ENCODE assay signal across 24 cellular contexts in genomic region chr3:172746476-172746875, GRCh38. TPM values are rescaled to one million over a fixed set of nuclear protein-coding genes. Genes with fewer than 3 reads are reported as not detected.
A peak's percentile ranks its signal among the peaks of the same experiment; 100 is the strongest.
DNase-seq lines count a peak whose midpoint lies in the region; ATAC-seq, FAIRE-seq and TF ChIP-seq lines count a peak whose summit lies in the region.
"Had no signal": no experiment of that assay in that cellular context is flagged by ENCODE, and none has a peak within 500 bp of the region (broad histone marks: within the 10 kb centered on the region; RNA-seq: fewer than 3 reads in every experiment).

No MANE protein-coding gene starts in this region.

- H2AFZ ChIP-seq in keratinocyte (ENCODE audit: control insufficient read depth, low read length) = peak overlapping the region; percentile 21

- no peaks in the 10 kb centered on the region for H3K4me1 ChIP-seq in A673 (ENCODE audit: insufficient read depth, low read length, poor library complexity, severe bottlenecking)
- no peaks in the 10 kb centered on the region for H3K4me1 ChIP-seq in HEK293 (ENCODE audit: control insufficient read depth, insufficient read depth, low read length)
- peaks cover 18% of the 10 kb centered on the region for H3K4me1 ChIP-seq in keratinocyte (ENCODE audit: control insufficient read depth, extremely low read depth, insufficient read depth, low read length)

- no peak overlapping the region for H3K9ac ChIP-seq in keratinocyte (ENCODE audit: control insufficient read depth, extremely low read depth, insufficient read depth, low read length)
- H3K9ac ChIP-seq: KMS-11 had no signal

- dilution Hi-C loops in keratinocyte (cut with MboI; ENCODE audit: extremely low pct_ligation_motif_present, low sequenced_read_pairs) = no loop called here

- POLR2A ChIA-PET in A673 (lab: Charles Lee; ENCODE audit: low non-redundant PET) (no interaction called here), HEK293 (lab: Yijun Ruan, JAX) (no interaction called here), RWPE1 (lab: Yijun Ruan, JAX; ENCODE audit: low non-redundant PET) (no interaction called here)

- H3K4me1 Mint-ChIP-seq in T-helper 17 cell = peaks cover 12% of the 10 kb centered on the region

- H3K4me2 ChIP-seq in keratinocyte (ENCODE audit: control insufficient read depth, extremely low read depth, insufficient read depth, low read depth, low read length) = no peak overlapping the region
- H3K4me2 ChIP-seq: KMS-11 had no signal

- H4K20me1 ChIP-seq in keratinocyte (ENCODE audit: control insufficient read depth, extremely low read depth, insufficient read depth, low read length) = no peaks in the 10 kb centered on the region

- intact Hi-C loops in A673 (cut with micrococcal nuclease; ENCODE audit: unreplicated experiment) = no loop called here

- no peaks in the 10 kb centered on the region for H3K9me1 ChIP-seq in keratinocyte (ENCODE audit: control insufficient read depth, extremely low read depth, insufficient read depth, low read length)

- H3K4me3 Mint-ChIP-seq in T-helper 17 cell = no peak overlapping the region

- H3K36me3 ChIP-seq in A673 (ENCODE audit: insufficient read depth, low read length, poor library complexity, severe bottlenecking) (no peaks in the 10 kb centered on the region), HEK293 (ENCODE audit: control insufficient read depth in 2 of 2, insufficient read depth in 1 of 2, low read length in 2 of 2) (no peaks in the 10 kb centered on the region), keratinocyte (ENCODE audit: control insufficient read depth in 2 of 2, extremely low read depth in 1 of 2, insufficient read depth in 2 of 2, low read length in 2 of 2) (no peaks in the 10 kb centered on the region)
- H3K36me3 ChIP-seq: colonic mucosa, Peyer's patch, tibial nerve had no signal

- H3K27ac ChIP-seq in A673 (ENCODE audit: low read depth, low read length, poor library complexity, severe bottlenecking) (no peak overlapping the region), HEK293 (ENCODE audit: extremely low read depth, low read depth, low read length) (no peak overlapping the region), keratinocyte (ENCODE audit: control insufficient read depth, insufficient read depth, low read length) (no peak overlapping the region), RWPE1 (no peak overlapping the region)
- H3K27ac ChIP-seq: colonic mucosa, KMS-11, Peyer's patch, tibial nerve had no signal

- no peak for ATAC-seq in T-helper 17 cell
- ATAC-seq in activated CD4-positive, CD25-positive, alpha-beta regulatory T cell treated with anti-CD3 and anti-CD28 coated beads, Interleukin-2, amount 50 U/mL, for 24 hours = no peak
- ATAC-seq: left colon, right cardiac atrium had no signal

- TF ChIP-seq CTCF in A673 (conservative IDR thresholded peaks at IDR 0.05; ENCODE audit: low read depth, low read length) = no peak
- TF ChIP-seq CTCF in HEK293 (tag by site-specific recombination; IDR thresholded peaks at IDR 0.05) = no peak
- TF ChIP-seq CTCF in keratinocyte (optimal IDR thresholded peaks at IDR 0.05 in 1 of 3, IDR thresholded peaks at IDR 0.05 in 1 of 3, conservative IDR thresholded peaks at IDR 0.05 in 1 of 3; ENCODE audit: extremely low read depth in 1 of 3, insufficient read depth in 2 of 3, low read length in 3 of 3) = no peak
- no peak for TF ChIP-seq CTCF in RWPE1 (conservative IDR thresholded peaks at IDR 0.05; ENCODE audit: low read depth)

- H3K79me2 ChIP-seq in keratinocyte (ENCODE audit: control insufficient read depth, insufficient read depth, low read length) = peaks cover 6% of the 10 kb centered on the region

- H3K27ac Mint-ChIP-seq in T-helper 17 cell = peak overlapping the region; percentile 67

- no peaks in the 10 kb centered on the region for H3K9me3 ChIP-seq in A673 (ENCODE audit: low read depth, low read length, poor library complexity, severe bottlenecking)
- H3K9me3 ChIP-seq in HEK293 (ENCODE audit: control insufficient read depth, insufficient read depth, low read depth, low read length) = no peaks in the 10 kb centered on the region
- no peaks in the 10 kb centered on the region for H3K9me3 ChIP-seq in T-helper 17 cell (ENCODE audit: control insufficient read depth, low read length, poor library complexity, severe bottlenecking)
- H3K9me3 ChIP-seq in keratinocyte (ENCODE audit: control insufficient read depth, low read depth, low read length) = no peaks in the 10 kb centered on the region
- H3K9me3 ChIP-seq: colonic mucosa, Peyer's patch, tibial nerve had no signal

- H3K27me3 Mint-ChIP-seq in T-helper 17 cell = no peaks in the 10 kb centered on the region

- peak; percentile 6 for DNase-seq in A673 (ENCODE audit: low spot score)
- DNase-seq in T-helper 17 cell = no peak
- no peak for DNase-seq in keratinocyte (ENCODE audit: low read depth, low spot score)
- no peak for DNase-seq in NOMO-1 treated with DMSO at 0.1 percent for 48 hours (lab: John Stamatoyannopoulos, UW; ENCODE audit: unreplicated experiment)
- DNase-seq in RWPE1 (ENCODE audit: low spot score) = no peak
- no peak for DNase-seq in activated naive CD4-positive, alpha-beta T cell treated with Interleukin-2 at 50 U/mL for 16 hours
- DNase-seq: activated naive CD4-positive, alpha-beta T cell; activated T-cell treated with anti-CD3 and anti-CD28 coated beads for 4 hours; anterior cingulate cortex; colonic mucosa; foreskin melanocyte; H7; left colon; NCI-H1105; NCI-H2107; nucleus accumbens; Peyer's patch; right cardiac atrium; stimulated activated naive CD4-positive, alpha-beta T cell had no signal

- no peaks in the 10 kb centered on the region for H3K27me3 ChIP-seq in A673 (replicated peaks; ENCODE audit: insufficient read depth, low read depth, low read length, poor library complexity)
- no peaks in the 10 kb centered on the region for H3K27me3 ChIP-seq in keratinocyte (ENCODE audit: control insufficient read depth, extremely low read depth, insufficient read depth, low read length)
- H3K27me3 ChIP-seq: colonic mucosa, Peyer's patch, tibial nerve had no signal

- FAIRE-seq in keratinocyte (lab: Jason Lieb, UNC) = no peak
- FAIRE-seq: endometrium had no signal

- CTCF ChIA-PET in A673 (lab: Charles Lee) (no interaction called here), HEK293 (lab: Yijun Ruan, JAX) (no interaction called here), RWPE1 (lab: Yijun Ruan, JAX) (no interaction called here)

- no TSS peak for BruUV-seq in A673 (replicated peaks; lab: Mats Ljungman, UMichigan)

- H3K36me3 Mint-ChIP-seq in T-helper 17 cell (ENCODE audit: low read depth) = peaks cover 3% of the 10 kb centered on the region

- no peak overlapping the region for H3K4me3 ChIP-seq in A673 (ENCODE audit: low read depth, low read length, poor library complexity, severe bottlenecking)
- H3K4me3 ChIP-seq in HEK293 (ENCODE audit: low read depth, low read length) = no peak overlapping the region
- no peak overlapping the region for H3K4me3 ChIP-seq in keratinocyte (ENCODE audit: control insufficient read depth in 2 of 3, extremely low read depth in 1 of 3, insufficient read depth in 2 of 3, low read depth in 1 of 3, low read length in 3 of 3)
- H3K4me3 ChIP-seq: colonic mucosa, Peyer's patch, tibial nerve had no signal

TF ChIP-seq in HEK293, 187 proteins besides CTCF, POLR2A, EP300 and RAD21:
- TF ChIP-seq PRDM1 (tag by site-specific recombination; IDR thresholded peaks at IDR 0.05) = 0 out of 2 replicates have a peak, but pooled peaks have one; percentile 11
- TF ChIP-seq ZNF610 (tag by site-specific recombination; IDR thresholded peaks at IDR 0.05; ENCODE audit: borderline replicate concordance) = no peak

RNA-seq across cellular contexts. Expression of gene ECT2, which starts 4.0 kb away (rescaled TPM):
- 98.5 and 102 TPM in 2 replicates for total RNA-seq in A673 (2021)
- 1 to 10 TPM; 2.2 to 2.3 TPM for total RNA-seq in T-helper 17 cell
- polyA plus RNA-seq in keratinocyte = 16.3 to 34.2 TPM (median 18.6 TPM) in 3 replicates
- polyA plus RNA-seq in keratinocyte (2011; ENCODE audit: low read depth) = 10.7 TPM
- polyA plus RNA-seq in keratinocyte (2011; cell fraction: cytosol; rRNA removed) = 10.0 and 20.2 TPM in 2 replicates
- 18.4 and 23.6 TPM in 2 replicates for polyA plus RNA-seq in keratinocyte (2011; cell fraction: nucleus; rRNA removed)
- polyA plus RNA-seq in keratinocyte (2012; ENCODE audit: low replicate concordance) = 7.4 and 19.9 TPM in 2 replicates
- polyA minus RNA-seq in keratinocyte = 3.1 to 31.4 TPM (median 11.9 TPM) in 3 replicates
- polyA minus RNA-seq in keratinocyte (2011; cell fraction: cytosol; rRNA and poly(A)+ RNA removed) = 19.2 TPM
- 18.9 and 41.0 TPM in 2 replicates for polyA minus RNA-seq in keratinocyte (2011; cell fraction: nucleus; rRNA and poly(A)+ RNA removed)

RNA-seq across cellular contexts. Expression of gene NCEH1, which starts 35.6 kb away (rescaled TPM):
- total RNA-seq in A673 (2021) (3.3 and 3.5 TPM in 2 replicates), T-helper 17 cell (1 to 10 TPM; 1.0 to 2.4 TPM)
- polyA plus RNA-seq in keratinocyte = 8.0 to 17.4 TPM (median 13.2 TPM) in 3 replicates
- polyA plus RNA-seq in keratinocyte (2011; ENCODE audit: low read depth) = 0.16 TPM
- 3.1 and 6.2 TPM in 2 replicates for polyA plus RNA-seq in keratinocyte (2011; cell fraction: cytosol; rRNA removed)
- polyA plus RNA-seq in keratinocyte (2011; cell fraction: nucleus; rRNA removed) = 15.8 and 18.2 TPM in 2 replicates
- polyA plus RNA-seq in keratinocyte (2012; ENCODE audit: low replicate concordance) = 1.5 and 11.0 TPM in 2 replicates
- 9.9 to 18.5 TPM (median 16.8 TPM) in 3 replicates for polyA minus RNA-seq in keratinocyte
- 8.1 TPM for polyA minus RNA-seq in keratinocyte (2011; cell fraction: cytosol; rRNA and poly(A)+ RNA removed)
- 19.6 and 27.6 TPM in 2 replicates for polyA minus RNA-seq in keratinocyte (2011; cell fraction: nucleus; rRNA and poly(A)+ RNA removed)

Comparison
In these comparisons a context has a peak if more than half of its experiments do, and no peak if none do; other contexts are left out.
1. RNA of gene ECT2, which starts 4.0 kb away (total RNA-seq): 98.5 to 102 TPM in A673; 2.2 to 2.3 TPM in T-helper 17 cell; every median in the first group is over 10 times any median in the second.